In the genomic region with DNA sequence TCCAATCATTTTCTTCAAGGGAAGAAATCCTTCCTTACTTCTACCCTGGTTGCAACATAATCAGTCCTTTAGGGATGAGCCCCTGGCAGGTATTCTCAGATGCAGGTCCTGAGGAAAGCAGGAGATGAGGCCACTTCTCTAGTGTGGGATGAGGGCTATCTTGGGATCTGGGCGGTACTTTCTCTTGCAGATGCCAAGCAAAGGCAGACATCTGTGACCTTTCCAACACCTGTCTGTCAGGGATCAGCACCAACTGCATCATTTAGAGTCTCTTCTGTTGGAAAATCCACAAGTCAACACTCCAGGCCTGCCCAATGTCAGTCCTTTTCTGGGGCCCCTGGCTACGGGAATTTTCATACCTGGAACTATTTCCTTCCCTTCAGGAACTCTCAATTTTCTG, we compare ENCODE assay signal across 26 cellular contexts.
"Had no signal": no experiment of that assay in that cellular context is flagged by ENCODE, and none has a peak within 500 bp of the region (broad histone marks: within the 10 kb centered on the region; RNA-seq: fewer than 3 reads in every experiment).

No MANE protein-coding gene starts in this region.

- H3K4me1 ChIP-seq: suprapubic skin, testis, thyroid gland, tibial artery, tibial nerve, transverse colon, upper lobe of left lung, upper lobe of right lung, uterus, vagina had no signal

- H3K27ac ChIP-seq: stomach, suprapubic skin, testis, thoracic aorta, thyroid gland, tibial artery, tibial nerve, transverse colon, upper lobe of left lung, upper lobe of right lung, uterus, vagina had no signal

- H3K4me3 ChIP-seq: stomach, suprapubic skin, testis, thoracic aorta, thyroid gland, tibial artery, tibial nerve, transverse colon, upper lobe of left lung, upper lobe of right lung, uterus, vagina had no signal

- H3K27me3 ChIP-seq: suprapubic skin, testis, thyroid gland, tibial nerve, upper lobe of left lung, uterus, vagina had no signal

- H3K36me3 ChIP-seq: stomach, suprapubic skin, thoracic aorta, thyroid gland, tibial artery, tibial nerve, transverse colon, upper lobe of left lung, upper lobe of right lung, uterus, vagina had no signal

- DNase-seq: stimulated activated CD4-positive, alpha-beta T cell treated with anti-CD3 and anti-CD28 coated beads, Interleukin-2, amount 100 ng/mL, for 48 hours; stimulated activated CD4-positive, alpha-beta T cell treated with anti-CD3 and anti-CD28 coated beads, Interleukin-4, amount 100 ng/mL, for 1 hour; stimulated activated CD4-positive, alpha-beta T cell treated with anti-CD3 and anti-CD28 coated beads, Interleukin-4, amount 100 ng/mL, for 24 hours; stimulated activated CD4-positive, alpha-beta T cell treated with anti-CD3 and anti-CD28 coated beads, Interleukin-4, amount 100 ng/mL, for 4 hours; stimulated activated CD8-positive, alpha-beta memory T cell treated with anti-CD3 and anti-CD28 coated beads, Interleukin-4, amount 100 ng/mL, for 48 hours; stimulated activated naive B cell treated with anti-CD40 and anti-IgM and Interleukin-4, amounts not matched to agents 10 μg/mL and 1 μg/mL and 100 μg/mL, for 72 hours; stimulated activated naive CD4-positive, alpha-beta T cell; stimulated activated naive CD4-positive, alpha-beta T cell treated with Interleukin-2 at 50 U/mL for 16 hours; stimulated activated naive CD8-positive, alpha-beta T cell treated with anti-CD3 and anti-CD28 coated beads, Interleukin-15, amount 100 ng/mL, for 72 hours; stimulated activated naive CD8-positive, alpha-beta T cell treated with anti-CD3 and anti-CD28 coated beads, Interleukin-15, Interleukin-2, amounts not matched to agents 100 U/mL and 50 U/mL, for 24 hours; stomach; substantia nigra; testis; thyroid gland; tibial artery; transverse colon; trophoblast cell; upper lobe of left lung; upper lobe of right lung; uterus had no signal

- ATAC-seq: stimulated activated effector memory CD8-positive, alpha-beta T cell treated with anti-CD3 and anti-CD28 coated beads, Interleukin-12 subunit alpha, Interleukin-12 subunit beta, amount 100 ng/mL, for 72 hours; stimulated activated memory B cell treated with anti-CD40 and anti-IgM and Interleukin-4, amounts not matched to agents 10 μg/mL and 1 μg/mL and 100 μg/mL, for 72 hours; stimulated activated naive B cell treated with anti-CD40 and anti-IgM and Interleukin-4, amounts not matched to agents 10 μg/mL and 1 μg/mL and 100 μg/mL, for 72 hours; stimulated activated naive CD8-positive, alpha-beta T cell treated with anti-CD3 and anti-CD28 coated beads, Interleukin-15, amount 100 ng/mL, for 72 hours; stimulated activated naive CD8-positive, alpha-beta T cell treated with anti-CD3 and anti-CD28 coated beads, Interleukin-15, Interleukin-2, amounts not matched to agents 100 U/mL and 50 U/mL, for 24 hours; upper lobe of right lung had no signal

- H3K9me3 ChIP-seq: stomach, suprapubic skin, testis, thoracic aorta, thyroid gland, tibial artery, tibial nerve, transverse colon, upper lobe of left lung, upper lobe of right lung, uterus, vagina had no signal
